ENCODE assay signal across 8 cellular contexts in the genomic region with DNA sequence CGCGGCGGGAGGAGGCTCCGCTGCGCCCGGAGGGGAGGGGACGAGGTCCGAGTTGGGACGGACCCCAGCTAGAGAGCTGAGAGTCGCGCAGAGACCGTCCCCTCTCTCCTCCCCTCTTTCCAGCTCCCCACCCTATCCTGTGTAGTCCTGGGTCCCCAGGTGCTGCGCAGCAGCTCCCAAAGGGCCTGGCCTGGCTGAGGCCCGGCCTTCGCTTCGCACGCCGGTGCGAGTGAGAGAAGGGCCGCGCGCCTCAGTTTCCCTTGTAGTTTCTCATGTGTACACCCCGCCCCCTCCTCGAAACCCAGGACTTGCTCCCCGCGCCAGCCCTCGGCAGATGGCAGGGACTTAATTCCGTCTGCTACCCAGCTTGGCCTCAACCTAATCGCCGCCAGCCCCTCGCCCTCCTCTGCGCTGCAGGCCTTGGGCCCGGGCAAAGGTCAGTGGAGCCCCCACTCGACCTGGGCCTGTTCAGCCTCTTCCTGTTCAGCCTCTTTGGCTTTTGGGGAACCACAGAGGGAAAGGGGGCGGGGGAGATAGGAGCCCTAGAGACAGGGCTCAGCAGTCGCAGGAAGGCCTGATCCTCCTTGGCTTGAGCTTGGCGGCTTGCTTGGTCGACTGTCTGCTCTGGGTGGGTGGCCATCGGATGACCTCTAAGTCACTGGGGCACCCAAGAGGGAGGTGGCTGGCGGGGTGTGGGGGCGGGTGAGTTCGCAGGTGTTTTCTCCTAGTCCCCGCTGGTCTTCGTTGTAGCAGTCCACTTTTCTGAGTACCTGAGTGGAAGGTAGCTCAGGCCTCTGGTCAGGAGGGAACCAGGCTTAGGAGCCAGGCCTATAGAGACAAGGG. TPM values are rescaled to one million over a fixed set of nuclear protein-coding genes. Genes with fewer than 3 reads are reported as not detected.
DNase-seq lines count a peak whose midpoint lies in the region; ATAC-seq lines count a peak whose summit lies in the region.

No MANE protein-coding gene starts in this region.

- peak overlapping the region; percentile 99 for H3K4me3 Mint-ChIP-seq in activated CD4-positive, alpha-beta T cell treated with anti-CD3 and anti-CD28 coated beads, Interleukin-2, amount 10 ng/mL, durations not matched to agents 24 days and 14 days

- H3K27me3 Mint-ChIP-seq in activated CD4-positive, alpha-beta T cell treated with anti-CD3 and anti-CD28 coated beads, Interleukin-2, amount 10 ng/mL, durations not matched to agents 24 days and 14 days, result no peaks in the 10 kb centered on the region

- ATAC-seq in GM19455 (IDR thresholded peaks at IDR 0.05; ENCODE audit: unreplicated experiment) (no peak), GM18502 (IDR thresholded peaks at IDR 0.05; ENCODE audit: poor library complexity, unreplicated experiment) (no peak)

- intact Hi-C loops in activated CD4-positive, alpha-beta T cell treated with anti-CD3 and anti-CD28 coated beads, Interleukin-2, amount 10 ng/mL, durations not matched to agents 24 days and 14 days (cut with micrococcal nuclease), result loop anchor here (1.0 to 5.0 kb wide), 2 partner anchors 213 to 656 kb away; a partner anchor contains a TSS

- DNase-seq in DMS53 (lab: John Stamatoyannopoulos, UW), result peak; percentile 68
- no peak for DNase-seq in DMS53 treated with DMSO at 0.1 percent for 48 hours (lab: John Stamatoyannopoulos, UW; ENCODE audit: unreplicated experiment)
- peak; percentile 79 for DNase-seq in activated CD4-positive, alpha-beta T cell treated with anti-CD3 and anti-CD28 coated beads, Interleukin-2, amount 10 ng/mL, durations not matched to agents 24 days and 14 days
- DNase-seq in epithelial cell of prostate (ENCODE audit: low read depth, low spot score), result no peak
- peak; percentile 16 for DNase-seq in myocyte (ENCODE audit: low read depth)

- peak overlapping the region; percentile 94 for H3K27ac Mint-ChIP-seq in activated CD4-positive, alpha-beta T cell treated with anti-CD3 and anti-CD28 coated beads, Interleukin-2, amount 10 ng/mL, durations not matched to agents 24 days and 14 days

- H3K9me3 ChIP-seq in KOPT-K1 (ENCODE audit: insufficient read depth, low read length, poor library complexity, severe bottlenecking), result no peaks in the 10 kb centered on the region

- no peaks in the 10 kb centered on the region for H3K9me3 Mint-ChIP-seq in activated CD4-positive, alpha-beta T cell treated with anti-CD3 and anti-CD28 coated beads, Interleukin-2, amount 10 ng/mL, durations not matched to agents 24 days and 14 days

- peaks cover 18% of the 10 kb centered on the region for H3K4me1 Mint-ChIP-seq in activated CD4-positive, alpha-beta T cell treated with anti-CD3 and anti-CD28 coated beads, Interleukin-2, amount 10 ng/mL, durations not matched to agents 24 days and 14 days

- H3K36me3 ChIP-seq in KOPT-K1 (ENCODE audit: insufficient read depth, low read length), result peaks cover 33% of the 10 kb centered on the region

- H3K36me3 Mint-ChIP-seq in activated CD4-positive, alpha-beta T cell treated with anti-CD3 and anti-CD28 coated beads, Interleukin-2, amount 10 ng/mL, durations not matched to agents 24 days and 14 days (ENCODE audit: low read depth), result peaks cover 13% of the 10 kb centered on the region

- H3K27ac ChIP-seq in KOPT-K1 (ENCODE audit: low read depth, low read length, poor library complexity, severe bottlenecking) (peak overlapping the region; percentile 96), epithelial cell of prostate (peak overlapping the region; percentile 98)

RNA-seq across cellular contexts. Expression of a gene that starts 1.0 kb away (rescaled TPM):
- 25.4 and 26.8 TPM in 2 replicates for total RNA-seq in activated CD4-positive, alpha-beta T cell treated with anti-CD3 and anti-CD28 coated beads, Interleukin-2, amount 10 ng/mL, durations not matched to agents 24 days and 14 days
- total RNA-seq in myocyte, result 17.3 and 21.5 TPM in 2 replicates
- 16.8 TPM for polyA plus RNA-seq in myocyte (2012)

RNA-seq across cellular contexts. Expression of a gene that starts 28.6 kb away (rescaled TPM):
- 288 and 304 TPM in 2 replicates for total RNA-seq in activated CD4-positive, alpha-beta T cell treated with anti-CD3 and anti-CD28 coated beads, Interleukin-2, amount 10 ng/mL, durations not matched to agents 24 days and 14 days
- total RNA-seq in myocyte, result 144 and 179 TPM in 2 replicates
- polyA plus RNA-seq in myocyte (2012), result 261 TPM

RNA-seq across cellular contexts. Expression of a gene that starts 44.1 kb away (rescaled TPM):
- total RNA-seq in activated CD4-positive, alpha-beta T cell treated with anti-CD3 and anti-CD28 coated beads, Interleukin-2, amount 10 ng/mL, durations not matched to agents 24 days and 14 days, result 57.1 and 59.2 TPM in 2 replicates
- total RNA-seq in myocyte, result 52.4 and 59.5 TPM in 2 replicates
- 56.8 TPM for polyA plus RNA-seq in myocyte (2012)

Comparison
In these comparisons a context has a peak if more than half of its experiments do, and no peak if none do; other contexts are left out.
1. DNase-seq: peak in DMS53 (single experiment), activated CD4-positive, alpha-beta T cell treated with anti-CD3 and anti-CD28 coated beads, Interleukin-2, amount 10 ng/mL, durations not matched to agents 24 days and 14 days (single experiment) and myocyte (single experiment); none in DMS53 treated with DMSO at 0.1 percent for 48 hours (single experiment) and epithelial cell of prostate (single experiment).